ENCODE assay signal across 1 cellular context in genomic region chr7:143013473-143013872, GRCh38.
TF ChIP-seq lines count a peak whose summit lies in the region.

No MANE protein-coding gene starts in this region.

TF ChIP-seq in A549, 52 proteins besides CTCF, POLR2A, EP300 and RAD21 (continued from another document):
- TF ChIP-seq HMGXB4 (CRISPR knock-in tag; IDR thresholded peaks at IDR 0.05; ENCODE audit: borderline replicate concordance) (no peak), ZFP36 (IDR thresholded peaks at IDR 0.05; ENCODE audit: borderline replicate concordance, partially characterized antibody) (no peak), NFE2L2 (conservative IDR thresholded peaks at IDR 0.05; ENCODE audit: low read length) (no peak), BHLHE40 (IDR thresholded peaks at IDR 0.05; ENCODE audit: low read depth, low read length) (no peak), MAFK (IDR thresholded peaks at IDR 0.05; ENCODE audit: partially characterized antibody) (no peak)
